ENCODE assay signal across 8 cellular contexts in the genomic region with DNA sequence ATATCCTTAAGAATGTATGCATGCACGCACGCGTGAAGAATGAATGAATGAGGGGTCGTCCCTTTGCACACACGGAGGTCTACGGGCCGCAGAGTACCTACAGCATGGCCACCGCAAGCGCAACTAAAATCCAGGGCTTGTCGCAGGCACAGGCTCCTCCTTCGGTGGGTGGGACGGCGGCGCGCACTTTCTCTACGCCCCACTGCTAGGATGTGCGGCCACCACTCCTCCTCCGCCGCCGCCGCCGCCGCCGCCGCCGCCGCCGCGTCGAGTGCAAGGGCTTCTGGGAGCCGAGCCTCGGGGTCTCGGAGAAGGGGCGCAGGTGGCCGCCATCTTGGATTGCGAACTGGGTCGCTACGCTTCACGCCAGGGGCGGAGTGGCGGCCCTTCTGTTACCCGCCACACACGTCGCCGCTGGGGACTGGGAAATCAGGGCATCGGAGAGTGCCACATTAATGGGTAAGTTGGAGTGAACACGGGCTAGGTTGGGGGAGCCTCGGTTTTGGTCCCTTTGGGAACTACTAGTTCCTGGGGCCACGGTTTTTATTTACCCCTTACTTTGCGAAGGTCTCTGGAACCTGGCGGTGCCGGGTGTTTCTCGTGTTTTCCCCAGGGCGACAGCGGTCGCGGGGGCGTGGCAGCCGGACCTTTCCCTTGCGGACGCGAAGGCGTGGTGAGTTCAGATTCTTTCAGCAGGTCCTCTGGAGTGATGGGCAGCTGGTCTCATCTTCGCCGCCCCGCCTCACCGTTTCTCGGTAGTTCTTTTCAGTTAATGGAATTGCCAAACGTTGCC. TPM values are rescaled to one million over a fixed set of nuclear protein-coding genes. Genes with fewer than 3 reads are reported as not detected.
DNase-seq lines count a peak whose midpoint lies in the region; ATAC-seq lines count a peak whose summit lies in the region.

Gene KPNA5 (plus strand): TSS at position 332 of the 793 bp plus-strand sequence. CDS start 124 bp downstream, at position 456.

- no peak within 1 kb of the TSS for H2BK15ac ChIP-seq in mesendoderm (replicated peaks; ENCODE audit: low read depth)

- H3K27ac Mint-ChIP-seq in effector memory CD8-positive, alpha-beta T cell = peak within 1 kb of the TSS; percentile 94

- H3K79me1 ChIP-seq in mesendoderm (ENCODE audit: low read length) = peaks cover 7% of the 10 kb centered on the region

- H2BK5ac ChIP-seq in mesendoderm (ENCODE audit: low read length) = peak within 1 kb of the TSS; percentile 39

- H3K36me3 ChIP-seq in mesendoderm (ENCODE audit: control insufficient read depth, insufficient read depth, low read length) = no peaks in the 10 kb centered on the region

- peak within 1 kb of the TSS; percentile 45 for H3K23ac ChIP-seq in mesendoderm (ENCODE audit: low read length)

- H4K5ac ChIP-seq in mesendoderm (ENCODE audit: low read length) = no peak within 1 kb of the TSS

- H3K27me3 Mint-ChIP-seq in effector memory CD8-positive, alpha-beta T cell = no peaks in the 10 kb centered on the region

- H3K9me3 Mint-ChIP-seq in effector memory CD8-positive, alpha-beta T cell = peaks cover 0 to 1% of the 10 kb centered on the region in 2 donors

- peak within 1 kb of the TSS; percentile 97 for H3K4me2 ChIP-seq in mesendoderm (ENCODE audit: low read length)

- H3K27me3 ChIP-seq in mesendoderm (ENCODE audit: insufficient read depth, low read length, poor library complexity) = no peaks in the 10 kb centered on the region

- H3K56ac ChIP-seq in mesendoderm (ENCODE audit: low read length) = peak within 1 kb of the TSS; percentile 98

- no peaks in the 10 kb centered on the region for H3K4me1 ChIP-seq in mesendoderm (ENCODE audit: control insufficient read depth, low read depth, low read length)

- H2BK120ac ChIP-seq in mesendoderm (ENCODE audit: low read depth, low read length) = no peak within 1 kb of the TSS

- no peak within 1 kb of the TSS for H3K4ac ChIP-seq in mesendoderm (ENCODE audit: low read depth, low read length)

- H4K8ac ChIP-seq in mesendoderm (ENCODE audit: low read depth, low read length) = no peak within 1 kb of the TSS

- H3K9ac ChIP-seq in mesendoderm (ENCODE audit: low read length) = peak within 1 kb of the TSS; percentile 91

- DNase-seq in COLO829 (ENCODE audit: low spot score) (peak; percentile 85), HT-29 (ENCODE audit: low spot score) (peak; percentile 84), mesendoderm (peak; percentile 97)
- peak; percentile 85 for DNase-seq in NK-92 treated with Interleukin-12 subunit alpha and Interleukin-12 subunit beta, amount 100 ng/mL, for 24 hours (lab: John Stamatoyannopoulos, UW)
- DNase-seq in activated CD8-positive, alpha-beta memory T cell treated with anti-CD3 and anti-CD28 coated beads for 4 hours (ENCODE audit: low read depth in 2 of 2) = peak; percentile 78 to 82
- peak; percentile 86 to 88 (median 87) for DNase-seq in effector memory CD8-positive, alpha-beta T cell
- DNase-seq in stimulated activated CD8-positive, alpha-beta memory T cell treated with anti-CD3 and anti-CD28 coated beads, Interleukin-12 subunit alpha, Interleukin-12 subunit beta, amount 100 ng/mL, for 4 hours (ENCODE audit: low read depth) = peak; percentile 81

- WGBS in mesendoderm (ENCODE audit: extremely low coverage, insufficient coverage, low lambda C conversion rate) = no CpG with 5 or more reads among the region's 69 CpGs

- peak within 1 kb of the TSS; percentile 96 to 98 for H3K4me3 Mint-ChIP-seq in effector memory CD8-positive, alpha-beta T cell

- H3K79me2 ChIP-seq in mesendoderm (ENCODE audit: control insufficient read depth, insufficient read depth, low read length) = peaks cover 12% of the 10 kb centered on the region

- peak within 1 kb of the TSS; percentile 84 for H3K4me3 ChIP-seq in mesendoderm (ENCODE audit: low read length)

- H3K27ac ChIP-seq in mesendoderm (ENCODE audit: low read depth, low read length) = peak within 1 kb of the TSS; percentile 94

- H3K4me1 Mint-ChIP-seq in effector memory CD8-positive, alpha-beta T cell (ENCODE audit: low read depth in 2 of 2) = peaks cover 25 to 38% of the 10 kb centered on the region in 2 donors

- peak within 1 kb of the TSS; percentile 13 for H3K18ac ChIP-seq in mesendoderm (ENCODE audit: low read length)

- peak; percentile 92 for ATAC-seq in GM21360 (IDR thresholded peaks at IDR 0.05; ENCODE audit: unreplicated experiment)
- peak; percentile 87 for ATAC-seq in effector memory CD8-positive, alpha-beta T cell (replicated peaks)

- H2AK5ac ChIP-seq in mesendoderm (ENCODE audit: low read length) = no peak within 1 kb of the TSS

- peaks cover 17% of the 10 kb centered on the region for H3K36me3 Mint-ChIP-seq in effector memory CD8-positive, alpha-beta T cell (ENCODE audit: insufficient read depth)

RNA-seq across cellular contexts. Expression of gene KPNA5, which starts in this region (rescaled TPM):
- total RNA-seq in HT-29 (2014; rRNA removed; shearing (Covaris generic)) = 1.6 and 2.6 TPM in 2 replicates
- polyA plus RNA-seq in mesendoderm (2013, experiment 1 of 2) = 6.1 TPM
- 5.7 TPM for polyA plus RNA-seq in mesendoderm (2013, experiment 2 of 2)

Comparison
In these comparisons a context has a peak if more than half of its experiments do, and no peak if none do; other contexts are left out.
1. Peak in every context shown above with its lines: DNase-seq, ATAC-seq, H3K4me3 ChIP-seq and H3K27ac ChIP-seq.